Comparison of ENCODE assay signal across 21 cellular contexts in genomic region chr3:99485286-99485685, GRCh38.
"Had no signal": no experiment of that assay in that cellular context is flagged by ENCODE, and none has a peak within 500 bp of the region (broad histone marks: within the 10 kb centered on the region; RNA-seq: fewer than 3 reads in every experiment).

No MANE protein-coding gene starts in this region.

- ATAC-seq: activated CD4-positive, CD25-positive, alpha-beta regulatory T cell treated with anti-CD3 and anti-CD28 coated beads, Interleukin-2, amount 50 U/mL, for 24 hours; activated naive CD8-positive, alpha-beta T cell treated with anti-CD3 and anti-CD28 coated beads, Interleukin-2, amount 50 U/mL, for 24 hours; activated T-cell treated with anti-CD3 and anti-CD28 coated beads, Interleukin-2, amount 50 U/mL, for 4 hours; foreskin keratinocyte; left lung; stimulated activated naive B cell treated with anti-CD40 and anti-IgM and Interleukin-4, amounts not matched to agents 10 μg/mL and 1 μg/mL and 100 μg/mL, for 72 hours had no signal

- H3K27me3 ChIP-seq: colonic mucosa, foreskin keratinocyte, left lung, upper lobe of left lung had no signal

- H3K36me3 Mint-ChIP-seq: activated naive CD4-positive, alpha-beta T cell treated with anti-CD3 and anti-CD28 coated beads, Interleukin-2, amount 10 ng/mL, durations not matched to agents 7 days and 5 days; brain had no signal

- H3K36me3 ChIP-seq: colonic mucosa, left lung, thoracic aorta, upper lobe of left lung had no signal

- H3K27ac Mint-ChIP-seq: activated naive CD4-positive, alpha-beta T cell treated with anti-CD3 and anti-CD28 coated beads, Interleukin-2, amount 10 ng/mL, durations not matched to agents 7 days and 5 days; activated naive CD8-positive, alpha-beta T cell treated with anti-CD3 and anti-CD28 coated beads, Interleukin-2, amount 50 U/mL, for 24 hours; brain; nephron; stimulated activated naive B cell treated with anti-CD40 and anti-IgM and Interleukin-4, amounts not matched to agents 10 μg/mL and 1 μg/mL and 100 μg/mL, for 72 hours had no signal

- H3K4me3 ChIP-seq: colonic mucosa, left lung, thoracic aorta, upper lobe of left lung had no signal

- H3K4me1 Mint-ChIP-seq: activated naive CD4-positive, alpha-beta T cell treated with anti-CD3 and anti-CD28 coated beads, Interleukin-2, amount 10 ng/mL, durations not matched to agents 7 days and 5 days; activated naive CD8-positive, alpha-beta T cell treated with anti-CD3 and anti-CD28 coated beads, Interleukin-2, amount 50 U/mL, for 24 hours; brain; nephron; stimulated activated naive B cell treated with anti-CD40 and anti-IgM and Interleukin-4, amounts not matched to agents 10 μg/mL and 1 μg/mL and 100 μg/mL, for 72 hours had no signal

- DNase-seq: activated CD4-positive, alpha-beta T cell treated with anti-CD3 and anti-CD28 coated beads, Interleukin-2, amount 50 U/mL, for 1 hour; activated CD8-positive, alpha-beta memory T cell treated with anti-CD3 and anti-CD28 coated beads, Interleukin-2, amount 50 U/mL, for 4 hours; activated naive CD4-positive, alpha-beta T cell treated with anti-CD3 and anti-CD28 coated beads, Interleukin-2, amount 10 ng/mL, durations not matched to agents 7 days and 5 days; activated naive CD8-positive, alpha-beta T cell treated with anti-CD3 and anti-CD28 coated beads, Interleukin-2, amount 50 U/mL, for 24 hours; activated T-cell treated with anti-CD3 and anti-CD28 coated beads, Interleukin-2, amount 50 U/mL, for 4 hours; anterior cingulate cortex; caudate nucleus; colonic mucosa; foreskin keratinocyte; glutamatergic neuron; hypothalamus; left lung; midbrain; nucleus accumbens; retina; stimulated activated naive B cell treated with anti-CD40 and anti-IgM and Interleukin-4, amounts not matched to agents 10 μg/mL and 1 μg/mL and 100 μg/mL, for 72 hours; upper lobe of left lung had no signal

- H3K27ac ChIP-seq: colonic mucosa, foreskin keratinocyte, left lung, thoracic aorta, upper lobe of left lung had no signal

- H3K27me3 Mint-ChIP-seq: activated naive CD4-positive, alpha-beta T cell treated with anti-CD3 and anti-CD28 coated beads, Interleukin-2, amount 10 ng/mL, durations not matched to agents 7 days and 5 days; activated naive CD8-positive, alpha-beta T cell treated with anti-CD3 and anti-CD28 coated beads, Interleukin-2, amount 50 U/mL, for 24 hours; stimulated activated naive B cell treated with anti-CD40 and anti-IgM and Interleukin-4, amounts not matched to agents 10 μg/mL and 1 μg/mL and 100 μg/mL, for 72 hours had no signal

- H3K4me1 ChIP-seq: colonic mucosa, foreskin keratinocyte, left lung, upper lobe of left lung had no signal

- H3K4me3 Mint-ChIP-seq: activated naive CD4-positive, alpha-beta T cell treated with anti-CD3 and anti-CD28 coated beads, Interleukin-2, amount 10 ng/mL, durations not matched to agents 7 days and 5 days; activated naive CD8-positive, alpha-beta T cell treated with anti-CD3 and anti-CD28 coated beads, Interleukin-2, amount 50 U/mL, for 24 hours; activated T-cell treated with anti-CD3 and anti-CD28 coated beads, Interleukin-2, amount 50 U/mL, for 4 hours; brain; nephron; stimulated activated naive B cell treated with anti-CD40 and anti-IgM and Interleukin-4, amounts not matched to agents 10 μg/mL and 1 μg/mL and 100 μg/mL, for 72 hours had no signal
